In genomic region chr15:64651573-64652260, GRCh38 we compare ENCODE assay signal across 9 cellular contexts.
DNase-seq lines count a peak whose midpoint lies in the region; ATAC-seq, FAIRE-seq and TF ChIP-seq lines count a peak whose summit lies in the region.
"Had no signal": no experiment of that assay in that cellular context is flagged by ENCODE, and none has a peak within 500 bp of the region (broad histone marks: within the 10 kb centered on the region; RNA-seq: fewer than 3 reads in every experiment).

No MANE protein-coding gene starts in this region.

- no peak overlapping the region for H3K4me2 ChIP-seq in mesenchymal stem cell (ENCODE audit: low read length, poor library complexity, severe bottlenecking)

- H2BK120ac ChIP-seq in mesenchymal stem cell (ENCODE audit: low read depth, low read length) = no peak overlapping the region

- no peaks in the 10 kb centered on the region for H3K27me3 Mint-ChIP-seq in activated T-cell treated with anti-CD3 and anti-CD28 coated beads, Interleukin-2, amount 50 U/mL, for 4 hours (ENCODE audit: low read depth)

- H2AFZ ChIP-seq in mesenchymal stem cell (ENCODE audit: low read depth, low read length) = no peak overlapping the region

- H4K91ac ChIP-seq in mesenchymal stem cell (ENCODE audit: low read length) = no peak overlapping the region

- TF ChIP-seq CTCF in D721Med (IDR thresholded peaks at IDR 0.05; ENCODE audit: insufficient read depth, missing control alignments) (no peak), ascending aorta (IDR thresholded peaks at IDR 0.05) (no peak)

- no peaks in the 10 kb centered on the region for H3K9me3 ChIP-seq in mesenchymal stem cell (ENCODE audit: control insufficient read depth, low read length)
- no peaks in the 10 kb centered on the region for H3K9me3 ChIP-seq in ascending aorta
- H3K9me3 ChIP-seq: thoracic aorta had no signal

- no peaks in the 10 kb centered on the region for H3K36me3 ChIP-seq in mesenchymal stem cell (ENCODE audit: control insufficient read depth in 1 of 2, insufficient read depth in 2 of 2, low read depth in 1 of 2, low read length in 2 of 2)
- no peaks in the 10 kb centered on the region for H3K36me3 ChIP-seq in ascending aorta
- H3K36me3 ChIP-seq: thoracic aorta had no signal

- H3K9ac ChIP-seq in mesenchymal stem cell (ENCODE audit: low read length) = no peak overlapping the region

- 86% methylated on average over 1 of the region's 4 CpGs for WGBS in mesenchymal stem cell

- no peaks in the 10 kb centered on the region for H3K9me3 Mint-ChIP-seq in activated T-cell treated with anti-CD3 and anti-CD28 coated beads, Interleukin-2, amount 50 U/mL, for 4 hours

- peaks cover 3% of the 10 kb centered on the region for H3K36me3 Mint-ChIP-seq in activated T-cell treated with anti-CD3 and anti-CD28 coated beads, Interleukin-2, amount 50 U/mL, for 4 hours (ENCODE audit: insufficient read depth)

- H3K27ac ChIP-seq in mesenchymal stem cell (ENCODE audit: low read length, poor library complexity, severe bottlenecking) = peak overlapping the region; percentile 37
- no peak overlapping the region for H3K27ac ChIP-seq in ascending aorta
- H3K27ac ChIP-seq: thoracic aorta had no signal

- H2BK12ac ChIP-seq in mesenchymal stem cell (ENCODE audit: low read length in 2 of 2) = no peak overlapping the region

- H4K8ac ChIP-seq in mesenchymal stem cell (ENCODE audit: low read length) = no peak overlapping the region

- H3K4me1 Mint-ChIP-seq in activated T-cell treated with anti-CD3 and anti-CD28 coated beads, Interleukin-2, amount 50 U/mL, for 4 hours (ENCODE audit: low read depth) = peaks cover 41% of the 10 kb centered on the region

- FAIRE-seq in D721Med (lab: Jason Lieb, UNC) = no peak

- no peak overlapping the region for H2BK5ac ChIP-seq in mesenchymal stem cell (ENCODE audit: low read depth, low read length, poor library complexity, severe bottlenecking)

- peak overlapping the region; percentile 39 for H3K4me3 Mint-ChIP-seq in activated T-cell treated with anti-CD3 and anti-CD28 coated beads, Interleukin-2, amount 50 U/mL, for 4 hours

- peaks cover 5% of the 10 kb centered on the region for H3K4me1 ChIP-seq in mesenchymal stem cell (ENCODE audit: control insufficient read depth, insufficient read depth, low read depth, low read length)
- H3K4me1 ChIP-seq in ascending aorta = no peaks in the 10 kb centered on the region

- ATAC-seq in GM21786 (IDR thresholded peaks at IDR 0.05; ENCODE audit: unreplicated experiment) = peak; percentile 84
- peak; percentile 97 to 98 for ATAC-seq in activated T-cell treated with anti-CD3 and anti-CD28 coated beads, Interleukin-2, amount 50 U/mL, for 4 hours

- intact Hi-C loops in ascending aorta (cut with DNase I) = no loop called here

- H2AK5ac ChIP-seq in mesenchymal stem cell (ENCODE audit: low read length, severe bottlenecking) = no peak overlapping the region

- no peak overlapping the region for H3K14ac ChIP-seq in mesenchymal stem cell (ENCODE audit: low read length in 2 of 2)

- H2BK15ac ChIP-seq in mesenchymal stem cell (ENCODE audit: low read depth, poor library complexity, severe bottlenecking) = no peak overlapping the region

- H3K23ac ChIP-seq in mesenchymal stem cell (ENCODE audit: low read length in 2 of 2) = no peak overlapping the region

- H3K4ac ChIP-seq in mesenchymal stem cell (ENCODE audit: low read depth in 1 of 2, low read length in 2 of 2) = no peak overlapping the region

- peak overlapping the region; percentile 34; the same call in 1 of the 2 replicates for H3K4me3 ChIP-seq in GM08714 (ENCODE audit: low read length)
- no peak overlapping the region for H3K4me3 ChIP-seq in mesenchymal stem cell (ENCODE audit: insufficient read depth in 1 of 2, low read depth in 1 of 2, low read length in 2 of 2)
- no peak overlapping the region for H3K4me3 ChIP-seq in ascending aorta
- H3K4me3 ChIP-seq: thoracic aorta had no signal

- peak; percentile 36 for DNase-seq in NCI-H1417 treated with DMSO at 0.1 percent for 48 hours (lab: John Stamatoyannopoulos, UW)
- peak; percentile 45 for DNase-seq in activated T-cell treated with anti-CD3 and anti-CD28 coated beads, Interleukin-2, amount 50 U/mL, for 4 hours
- DNase-seq in mesenchymal stem cell = peak; percentile 51
- DNase-seq in Ammon's horn (ENCODE audit: low spot score) = no peak
- no peak for DNase-seq in D721Med (ENCODE audit: insufficient read length, low spot score)
- no peak for DNase-seq in ascending aorta (ENCODE audit: low spot score in 2 of 2)

- H3K27me3 ChIP-seq in mesenchymal stem cell (ENCODE audit: control insufficient read depth in 1 of 2, insufficient read depth in 1 of 2, low read length in 2 of 2) = no peaks in the 10 kb centered on the region
- no peaks in the 10 kb centered on the region for H3K27me3 ChIP-seq in ascending aorta

- H3K79me1 ChIP-seq in mesenchymal stem cell (replicated peaks; ENCODE audit: low read length, poor library complexity, severe bottlenecking) = peaks cover 15% of the 10 kb centered on the region

- H3K18ac ChIP-seq in mesenchymal stem cell (ENCODE audit: low read depth in 1 of 2, low read length in 2 of 2) = no peak overlapping the region

Comparison
In these comparisons a context has a peak if more than half of its experiments do, and no peak if none do; other contexts are left out.
1. DNase-seq: peak in NCI-H1417 treated with DMSO at 0.1 percent for 48 hours (single experiment), activated T-cell treated with anti-CD3 and anti-CD28 coated beads, Interleukin-2, amount 50 U/mL, for 4 hours (single experiment) and mesenchymal stem cell (single experiment); none in Ammon's horn (single experiment), D721Med (single experiment) and ascending aorta (0 of 2).